Comparison of ENCODE assay signal across 10 cellular contexts in the genomic region with DNA sequence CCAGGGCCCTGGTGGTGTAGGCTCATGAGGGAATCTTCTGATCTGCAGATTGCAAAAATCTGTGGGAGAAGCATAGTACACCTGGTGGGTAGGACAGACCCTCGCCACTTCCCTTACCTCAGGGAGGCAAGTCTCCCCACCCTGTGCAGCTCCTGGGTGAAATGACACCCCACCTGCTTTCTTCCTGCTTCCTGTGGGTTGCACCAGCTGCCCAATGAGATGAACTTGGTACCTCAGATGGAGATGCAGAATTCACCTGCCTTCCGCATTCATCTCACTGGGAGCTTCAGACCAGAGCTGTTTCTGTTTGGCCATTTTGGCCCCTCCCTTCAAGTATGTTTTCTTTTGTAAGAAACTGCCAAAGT. TPM values are rescaled to one million over a fixed set of nuclear protein-coding genes. Genes with fewer than 3 reads are reported as not detected.
DNase-seq lines count a peak whose midpoint lies in the region; ATAC-seq lines count a peak whose summit lies in the region.
"Had no signal": no experiment of that assay in that cellular context is flagged by ENCODE, and none has a peak within 500 bp of the region (broad histone marks: within the 10 kb centered on the region; RNA-seq: fewer than 3 reads in every experiment).

No MANE protein-coding gene starts in this region.

- peak; percentile 78 for DNase-seq in activated CD4-positive, alpha-beta T cell treated with anti-CD3 and anti-CD28 coated beads, Interleukin-2, amount 10 ng/mL, durations not matched to agents 7 days and 5 days
- DNase-seq in D341Med (ENCODE audit: low spot score) (no peak), UCSD-AML1 (lab: John Stamatoyannopoulos, UW; ENCODE audit: unreplicated experiment) (no peak), GM23248 (no peak), middle frontal gyrus (ENCODE audit: extremely low spot score, low spot score) (no peak)
- DNase-seq: gastrocnemius medialis, NCI-H1048 had no signal

- no peaks in the 10 kb centered on the region for H3K9me2 ChIP-seq in GM23248 (ENCODE audit: insufficient read depth)

- H3K4me3 Mint-ChIP-seq in activated CD4-positive, alpha-beta T cell treated with anti-CD3 and anti-CD28 coated beads, Interleukin-2, amount 10 ng/mL, durations not matched to agents 7 days and 5 days: peak overlapping the region; percentile 84

- no peaks in the 10 kb centered on the region; the same call in 1 of the 2 replicates for H3F3A ChIP-seq in GM23248 (ENCODE audit: insufficient read depth)

- H3K9ac ChIP-seq in GM23248: no peak overlapping the region

- H3K4me1 ChIP-seq in mononuclear cell (ENCODE audit: insufficient read depth, low read length) (peaks cover 26% of the 10 kb centered on the region), GM23248 (ENCODE audit: insufficient read depth) (peaks cover 11% of the 10 kb centered on the region)
- H3K4me1 ChIP-seq: gastrocnemius medialis had no signal

- no peaks in the 10 kb centered on the region for H4K20me1 ChIP-seq in GM23248 (ENCODE audit: insufficient read depth)

- H3K4me3 ChIP-seq in mononuclear cell (ENCODE audit: low read length): peak overlapping the region; percentile 25
- H3K4me3 ChIP-seq in GM23248: no peak overlapping the region
- H3K4me3 ChIP-seq: gastrocnemius medialis had no signal

- ATAC-seq in GM18502 (IDR thresholded peaks at IDR 0.05; ENCODE audit: poor library complexity, unreplicated experiment): peak; percentile 33
- ATAC-seq in HG02623 (IDR thresholded peaks at IDR 0.05; ENCODE audit: unreplicated experiment): peak; percentile 14
- ATAC-seq: gastrocnemius medialis had no signal

- no peaks in the 10 kb centered on the region for H3K27me3 ChIP-seq in mononuclear cell (ENCODE audit: insufficient read depth, low read length)
- H3K27me3 ChIP-seq in GM23248 (replicated peaks; ENCODE audit: insufficient read depth): no peaks in the 10 kb centered on the region
- H3K27me3 ChIP-seq: gastrocnemius medialis had no signal

- peak overlapping the region; percentile 98 for H3K27ac Mint-ChIP-seq in activated CD4-positive, alpha-beta T cell treated with anti-CD3 and anti-CD28 coated beads, Interleukin-2, amount 10 ng/mL, durations not matched to agents 7 days and 5 days

- H3K79me2 ChIP-seq in GM23248 (ENCODE audit: insufficient read depth): no peaks in the 10 kb centered on the region

- 94 to 97% methylated on average over 2 of the region's 2 CpGs for WGBS in GM23248 (ENCODE audit: low coverage in 1 of 2, low lambda C conversion rate in 2 of 2, missing lambda C conversion rate in 2 of 2), 2 experiments

- CTCF ChIA-PET in activated CD4-positive, alpha-beta T cell treated with anti-CD3 and anti-CD28 coated beads, Interleukin-2, amount 10 ng/mL, durations not matched to agents 7 days and 5 days (lab: Charles Lee): interaction anchor here (0.7 to 2.1 kb wide), 9 partner anchors 10 to 76 kb away, joined by 3 to 6 read pairs (median 4); no protein-coding TSS in a partner anchor

- H3K4me2 ChIP-seq in GM23248 (ENCODE audit: unreplicated experiment): no peak overlapping the region

- POLR2A ChIA-PET in activated CD4-positive, alpha-beta T cell treated with anti-CD3 and anti-CD28 coated beads, Interleukin-2, amount 10 ng/mL, durations not matched to agents 7 days and 5 days (lab: Charles Lee): interaction anchor here (0.7 to 2.5 kb wide), 5 partner anchors 19 to 192 kb away, joined by 3 to 21 read pairs (median 4); a partner anchor contains a TSS

- H3K9me3 ChIP-seq in mononuclear cell (ENCODE audit: low read depth, low read length): peaks cover 8% of the 10 kb centered on the region
- no peaks in the 10 kb centered on the region for H3K9me3 ChIP-seq in GM23248 (ENCODE audit: low read depth)
- H3K9me3 ChIP-seq: gastrocnemius medialis had no signal

- H3K4me1 Mint-ChIP-seq in activated CD4-positive, alpha-beta T cell treated with anti-CD3 and anti-CD28 coated beads, Interleukin-2, amount 10 ng/mL, durations not matched to agents 7 days and 5 days: peaks cover 56% of the 10 kb centered on the region

- no peak overlapping the region for H3K27ac ChIP-seq in GM23248
- H3K27ac ChIP-seq: gastrocnemius medialis had no signal

- no peaks in the 10 kb centered on the region for H3K36me3 ChIP-seq in GM23248 (ENCODE audit: low read depth)
- H3K36me3 ChIP-seq: gastrocnemius medialis had no signal

- peaks cover 87% of the 10 kb centered on the region for H3K36me3 Mint-ChIP-seq in activated CD4-positive, alpha-beta T cell treated with anti-CD3 and anti-CD28 coated beads, Interleukin-2, amount 10 ng/mL, durations not matched to agents 7 days and 5 days (ENCODE audit: low read depth)

- in situ Hi-C loops in GM23248 (cut with MboI): no loop called here

- H3K9me3 Mint-ChIP-seq in activated CD4-positive, alpha-beta T cell treated with anti-CD3 and anti-CD28 coated beads, Interleukin-2, amount 10 ng/mL, durations not matched to agents 7 days and 5 days: peaks cover 7% of the 10 kb centered on the region

- H3K27me3 Mint-ChIP-seq in activated CD4-positive, alpha-beta T cell treated with anti-CD3 and anti-CD28 coated beads, Interleukin-2, amount 10 ng/mL, durations not matched to agents 7 days and 5 days: no peaks in the 10 kb centered on the region

- no peak overlapping the region for H2AFZ ChIP-seq in GM23248

RNA-seq across cellular contexts. Expression of a gene that starts 4.7 kb away (rescaled TPM):
- total RNA-seq in activated CD4-positive, alpha-beta T cell treated with anti-CD3 and anti-CD28 coated beads, Interleukin-2, amount 10 ng/mL, durations not matched to agents 7 days and 5 days: 100 to 1,000 TPM; 296 to 299 TPM
- 167 TPM for total RNA-seq in mononuclear cell
- total RNA-seq in GM23248 (2014; rRNA removed; shearing (Covaris generic)): 0.54 and 6.6 TPM in 2 replicates
- 1.1 and 2.8 TPM in 2 replicates for polyA plus RNA-seq in GM23248 (2016; fragmentation: Nextera tagmentation; extraction: Ambion mirVana)

RNA-seq across cellular contexts. Expression of a gene that starts 58.7 kb away (rescaled TPM):
- total RNA-seq in activated CD4-positive, alpha-beta T cell treated with anti-CD3 and anti-CD28 coated beads, Interleukin-2, amount 10 ng/mL, durations not matched to agents 7 days and 5 days: 1 to 10 TPM; 1.2 to 1.4 TPM
- 4.4 TPM for total RNA-seq in mononuclear cell
- total RNA-seq in GM23248 (2014; rRNA removed; shearing (Covaris generic)): not detected in 2 replicates
- not detected in 2 replicates for polyA plus RNA-seq in GM23248 (2016; fragmentation: Nextera tagmentation; extraction: Ambion mirVana)
- total RNA-seq: gastrocnemius medialis had no signal

Comparison
In these comparisons a context has a peak if more than half of its experiments do, and no peak if none do; other contexts are left out.
1. RNA of a gene that starts 4.7 kb away (total RNA-seq): 296 to 299 TPM in activated CD4-positive, alpha-beta T cell treated with anti-CD3 and anti-CD28 coated beads, Interleukin-2, amount 10 ng/mL, durations not matched to agents 7 days and 5 days and 167 TPM in mononuclear cell (single experiment); 0.54 to 6.6 TPM in GM23248; every median in the first group is over 10 times any median in the second.